Comparison of ENCODE assay signal across 18 cellular contexts in genomic region chr1:71106658-71107322, GRCh38. TPM values are rescaled to one million over a fixed set of nuclear protein-coding genes. Genes with fewer than 3 reads are reported as not detected.
DNase-seq lines count a peak whose midpoint lies in the region; ATAC-seq, FAIRE-seq and TF ChIP-seq lines count a peak whose summit lies in the region.
"Had no signal": no experiment of that assay in that cellular context is flagged by ENCODE, and none has a peak within 500 bp of the region (broad histone marks: within the 10 kb centered on the region; RNA-seq: fewer than 3 reads in every experiment).

No MANE protein-coding gene starts in this region.

- peak; percentile 42 for DNase-seq in LHCN-M2 (ENCODE audit: low read depth)
- peak; percentile 15 for DNase-seq in SK-MEL-5 (ENCODE audit: low read depth, low spot score)
- peak; percentile 14 for DNase-seq in fibroblast of mammary gland (ENCODE audit: low read depth)
- DNase-seq in RCC 7860 (ENCODE audit: low spot score): no peak
- no peak for DNase-seq in iPS-NIHi11 (ENCODE audit: low spot score)
- DNase-seq: CD4-positive, alpha-beta memory T cell; DND-41; H7; HFFc6; NCI-H1694; NCI-H2081 treated with DMSO at 0.1 percent for 48 hours; NCI-H2171 treated with DMSO at 0.1 percent for 48 hours; NCI-H526 treated with DMSO at 0.1 percent for 48 hours had no signal

- H3K4me1 ChIP-seq in skeletal muscle satellite cell (ENCODE audit: control insufficient read depth, insufficient read depth, low read length): no peaks in the 10 kb centered on the region
- H3K4me1 ChIP-seq: BLaER1 treated with 17β-estradiol and CSF1 and Interleukin-3, amounts not matched to agents 10 nM and 100 nM had no signal

- H3K4me3 ChIP-seq in fibroblast of mammary gland (ENCODE audit: control insufficient read depth, low read depth, low read length): no peak overlapping the region
- no peak overlapping the region for H3K4me3 ChIP-seq in skeletal muscle satellite cell (ENCODE audit: low read length)
- H3K4me3 ChIP-seq: BLaER1 treated with 17β-estradiol and CSF1 and Interleukin-3, amounts not matched to agents 10 nM and 100 nM; GM12878 had no signal

- in situ Hi-C loops in SK-MEL-5 (cut with HindIII; ENCODE audit: low pct_unique_long_range_greater_than_20kb, low sequenced_read_pairs): no loop called here

- no peak for FAIRE-seq in RCC 7860 (lab: Jason Lieb, UNC)
- FAIRE-seq: GM12878, HTR-8/SVneo had no signal

- peak overlapping the region; percentile 22 for H3K4me2 ChIP-seq in skeletal muscle satellite cell (ENCODE audit: low read length)
- H3K4me2 ChIP-seq: BLaER1 treated with 17β-estradiol and CSF1 and Interleukin-3, amounts not matched to agents 10 nM and 100 nM had no signal

- no peak overlapping the region for H3K9ac ChIP-seq in skeletal muscle satellite cell (ENCODE audit: low read depth, low read length)
- H3K9ac ChIP-seq: BLaER1 treated with 17β-estradiol and CSF1 and Interleukin-3, amounts not matched to agents 10 nM and 100 nM had no signal

- H3K36me3 ChIP-seq in skeletal muscle satellite cell (ENCODE audit: insufficient read depth, low read length): no peaks in the 10 kb centered on the region
- H3K36me3 ChIP-seq: BLaER1 treated with 17β-estradiol and CSF1 and Interleukin-3, amounts not matched to agents 10 nM and 100 nM had no signal

- TF ChIP-seq CTCF in fibroblast of mammary gland (conservative IDR thresholded peaks at IDR 0.05; ENCODE audit: control insufficient read depth, insufficient read depth, low read depth, low read length): no peak

- H3K27me3 ChIP-seq in skeletal muscle satellite cell (ENCODE audit: control insufficient read depth, insufficient read depth, low read length): no peaks in the 10 kb centered on the region
- H3K27me3 ChIP-seq: BLaER1 treated with 17β-estradiol and CSF1 and Interleukin-3, amounts not matched to agents 10 nM and 100 nM had no signal

- no peaks in the 10 kb centered on the region for H3K9me3 ChIP-seq in skeletal muscle satellite cell (replicated peaks; ENCODE audit: low read length)
- H3K9me3 ChIP-seq: BLaER1 treated with 17β-estradiol and CSF1 and Interleukin-3, amounts not matched to agents 10 nM and 100 nM had no signal

- ATAC-seq in HG03354 (IDR thresholded peaks at IDR 0.05; ENCODE audit: poor library complexity, severe bottlenecking, unreplicated experiment): no peak
- ATAC-seq: GM12878 had no signal

RNA-seq across cellular contexts. Expression of gene ZRANB2, which starts 26.0 kb away (rescaled TPM):
- 32.8 and 38.1 TPM in 2 replicates for total RNA-seq in LHCN-M2 (2014; rRNA removed)
- polyA plus RNA-seq in LHCN-M2 (2012): 22.8 TPM
- total RNA-seq in SK-MEL-5 (2014; rRNA removed; shearing (Covaris generic)): 17.4 and 22.0 TPM in 2 replicates
- polyA plus RNA-seq in SK-MEL-5 (2015; cell fraction: cytosol; rRNA removed): 30.6 and 38.7 TPM in 2 replicates
- polyA plus RNA-seq in SK-MEL-5 (2015; cell fraction: nucleus; rRNA removed): 628 and 749 TPM in 2 replicates
- 22.1 and 28.4 TPM in 2 replicates for total RNA-seq in skeletal muscle satellite cell (2012; rRNA removed)

RNA-seq across cellular contexts. Expression of gene PTGER3, which starts 59.2 kb away (rescaled TPM):
- total RNA-seq in LHCN-M2 (2014; rRNA removed): not detected in 2 replicates
- not detected for polyA plus RNA-seq in LHCN-M2 (2012)
- total RNA-seq in SK-MEL-5 (2014; rRNA removed; shearing (Covaris generic)): 0.03 and 0.05 TPM in 2 replicates
- polyA plus RNA-seq in SK-MEL-5 (2015; cell fraction: cytosol; rRNA removed): 0.01 and 0.75 TPM in 2 replicates
- 0.23 TPM in 1 of 2 replicates, not detected in the other for polyA plus RNA-seq in SK-MEL-5 (2015; cell fraction: nucleus; rRNA removed)
- not detected in 2 replicates for total RNA-seq in skeletal muscle satellite cell (2012; rRNA removed)
- total RNA-seq: CD4-positive, alpha-beta memory T cell; GM12878 had no signal

Comparison
In these comparisons a context has a peak if more than half of its experiments do, and no peak if none do; other contexts are left out.
1. DNase-seq: peak in LHCN-M2 (single experiment), SK-MEL-5 (single experiment) and fibroblast of mammary gland (single experiment); none in RCC 7860 (single experiment) and iPS-NIHi11 (single experiment).